Comparison of ENCODE assay signal across 13 cellular contexts in genomic region chr5:78472469-78473106, GRCh38.
DNase-seq lines count a peak whose midpoint lies in the region; ATAC-seq, FAIRE-seq and TF ChIP-seq lines count a peak whose summit lies in the region.
"Had no signal": no experiment of that assay in that cellular context is flagged by ENCODE, and none has a peak within 500 bp of the region (broad histone marks: within the 10 kb centered on the region; RNA-seq: fewer than 3 reads in every experiment).

No MANE protein-coding gene starts in this region.

- H3K36me3 ChIP-seq in BE2C (no peaks in the 10 kb centered on the region), Karpas-422 (ENCODE audit: insufficient read depth, low read length) (no peaks in the 10 kb centered on the region; the same call in 1 of the 2 replicates), astrocyte (ENCODE audit: insufficient read depth, low read length) (no peaks in the 10 kb centered on the region)

- no peak overlapping the region for H3K4me3 Mint-ChIP-seq in astrocyte (ENCODE audit: unreplicated experiment)
- H3K4me3 Mint-ChIP-seq: activated naive CD4-positive, alpha-beta T cell treated with anti-CD3 and anti-CD28 coated beads, Interleukin-2, amount 50 U/mL, for 24 hours had no signal

- no peak for FAIRE-seq in astrocyte (lab: Jason Lieb, UNC)
- FAIRE-seq: endometrium had no signal

- no peak overlapping the region for H3K9ac ChIP-seq in Karpas-422 (ENCODE audit: low read length)
- H3K9ac ChIP-seq in astrocyte (ENCODE audit: low read length) = no peak overlapping the region

- H3K4me3 ChIP-seq in BE2C (ENCODE audit: low read depth, low read length) (no peak overlapping the region), Karpas-422 (ENCODE audit: low read length) (no peak overlapping the region), astrocyte (ENCODE audit: insufficient read depth, low read depth, low read length) (no peak overlapping the region)

- H3K27me3 Mint-ChIP-seq in astrocyte (ENCODE audit: low read depth, unreplicated experiment) = no peaks in the 10 kb centered on the region
- H3K27me3 Mint-ChIP-seq: activated naive CD4-positive, alpha-beta T cell treated with anti-CD3 and anti-CD28 coated beads, Interleukin-2, amount 50 U/mL, for 24 hours had no signal

- no peaks in the 10 kb centered on the region for H3K9me3 ChIP-seq in BE2C
- no peaks in the 10 kb centered on the region for H3K9me3 ChIP-seq in Karpas-422 (ENCODE audit: low read length)
- H3K9me3 ChIP-seq in astrocyte (ENCODE audit: insufficient read depth, low read depth, low read length) = no peaks in the 10 kb centered on the region

- H3K9me2 ChIP-seq in Karpas-422 (replicated peaks; ENCODE audit: insufficient read depth, low read length) = no peaks in the 10 kb centered on the region

- H3K27me3 ChIP-seq in BE2C (no peaks in the 10 kb centered on the region), Karpas-422 (ENCODE audit: low read length) (no peaks in the 10 kb centered on the region), astrocyte (ENCODE audit: insufficient read depth, low read length) (no peaks in the 10 kb centered on the region)

- H3K36me3 Mint-ChIP-seq in astrocyte (ENCODE audit: low read depth, unreplicated experiment) = no peaks in the 10 kb centered on the region

- H3K4me2 ChIP-seq in Karpas-422 (ENCODE audit: low read depth, low read length, poor library complexity, severe bottlenecking) = no peak overlapping the region
- no peak overlapping the region for H3K4me2 ChIP-seq in astrocyte (ENCODE audit: low read length)

- H3K4me1 Mint-ChIP-seq in astrocyte (ENCODE audit: low read depth, unreplicated experiment) = no peaks in the 10 kb centered on the region

- peaks cover 6% of the 10 kb centered on the region; the same call in 1 of the 2 replicates for H3K4me1 ChIP-seq in BE2C
- H3K4me1 ChIP-seq in Karpas-422 (ENCODE audit: low read length) = peaks cover 48% of the 10 kb centered on the region
- no peaks in the 10 kb centered on the region for H3K4me1 ChIP-seq in astrocyte (ENCODE audit: insufficient read depth, low read length)

- H3K9me3 Mint-ChIP-seq in astrocyte (ENCODE audit: unreplicated experiment) = no peaks in the 10 kb centered on the region
- H3K9me3 Mint-ChIP-seq: activated naive CD4-positive, alpha-beta T cell treated with anti-CD3 and anti-CD28 coated beads, Interleukin-2, amount 50 U/mL, for 24 hours had no signal

- DNase-seq in BE2C = no peak
- peak; percentile 49 for DNase-seq in Karpas-422
- DNase-seq in astrocyte (ENCODE audit: low read depth) = peak; percentile 15
- DNase-seq in iris pigment epithelial cell (ENCODE audit: low read depth) = peak; percentile 34
- no peak for DNase-seq in omental fat pad (ENCODE audit: low spot score)
- DNase-seq in NCI-H774 (lab: John Stamatoyannopoulos, UW) = no peak
- DNase-seq: activated CD4-positive, CD25-positive, alpha-beta regulatory T cell treated with anti-CD3 and anti-CD28 coated beads, Interleukin-2, amount 50 U/mL, for 72 hours; left cardiac atrium; stimulated activated CD8-positive, alpha-beta memory T cell treated with anti-CD3 and anti-CD28 coated beads, Interleukin-4, amount 100 ng/mL, for 48 hours had no signal

- H3K27ac Mint-ChIP-seq in astrocyte (ENCODE audit: unreplicated experiment) = no peak overlapping the region
- H3K27ac Mint-ChIP-seq: activated naive CD4-positive, alpha-beta T cell treated with anti-CD3 and anti-CD28 coated beads, Interleukin-2, amount 50 U/mL, for 24 hours had no signal

- TF ChIP-seq CTCF in BE2C (IDR thresholded peaks at IDR 0.05; ENCODE audit: low read depth, low read length) (peak; percentile 22), astrocyte (IDR thresholded peaks at IDR 0.05; ENCODE audit: insufficient read depth, low read depth, low read length) (peak; percentile 38), omental fat pad (IDR thresholded peaks at IDR 0.05) (no peak)

- ATAC-seq in omental fat pad (ENCODE audit: low FRiP score) (no peak), GM19328 (IDR thresholded peaks at IDR 0.05; ENCODE audit: unreplicated experiment) (no peak), HG03439 (IDR thresholded peaks at IDR 0.05; ENCODE audit: unreplicated experiment) (no peak)

- H3K27ac ChIP-seq in Karpas-422 (ENCODE audit: low read length) (no peak overlapping the region), astrocyte (ENCODE audit: low read depth, low read length) (no peak overlapping the region)

- H2AFZ ChIP-seq in Karpas-422 (ENCODE audit: low read length) (no peak overlapping the region), astrocyte (ENCODE audit: low read depth, low read length) (no peak overlapping the region)

- H3K79me2 ChIP-seq in Karpas-422 (ENCODE audit: low read length) (peaks cover 29% of the 10 kb centered on the region), astrocyte (ENCODE audit: insufficient read depth, low read length) (no peaks in the 10 kb centered on the region)

- no peaks in the 10 kb centered on the region for H4K20me1 ChIP-seq in Karpas-422 (ENCODE audit: insufficient read depth, low read depth, low read length)
- no peaks in the 10 kb centered on the region for H4K20me1 ChIP-seq in astrocyte (ENCODE audit: insufficient read depth, low read length)

Comparison
In these comparisons a context has a peak if more than half of its experiments do, and no peak if none do; other contexts are left out.
1. DNase-seq: peak in Karpas-422 (single experiment), astrocyte (single experiment) and iris pigment epithelial cell (single experiment); none in BE2C (single experiment), omental fat pad (single experiment) and NCI-H774 (single experiment).
2. CTCF ChIP-seq: peak in BE2C (single experiment) and astrocyte (single experiment); none in omental fat pad (0 of 3).